8 cellular contexts compared by ENCODE assay signal in the genomic region with DNA sequence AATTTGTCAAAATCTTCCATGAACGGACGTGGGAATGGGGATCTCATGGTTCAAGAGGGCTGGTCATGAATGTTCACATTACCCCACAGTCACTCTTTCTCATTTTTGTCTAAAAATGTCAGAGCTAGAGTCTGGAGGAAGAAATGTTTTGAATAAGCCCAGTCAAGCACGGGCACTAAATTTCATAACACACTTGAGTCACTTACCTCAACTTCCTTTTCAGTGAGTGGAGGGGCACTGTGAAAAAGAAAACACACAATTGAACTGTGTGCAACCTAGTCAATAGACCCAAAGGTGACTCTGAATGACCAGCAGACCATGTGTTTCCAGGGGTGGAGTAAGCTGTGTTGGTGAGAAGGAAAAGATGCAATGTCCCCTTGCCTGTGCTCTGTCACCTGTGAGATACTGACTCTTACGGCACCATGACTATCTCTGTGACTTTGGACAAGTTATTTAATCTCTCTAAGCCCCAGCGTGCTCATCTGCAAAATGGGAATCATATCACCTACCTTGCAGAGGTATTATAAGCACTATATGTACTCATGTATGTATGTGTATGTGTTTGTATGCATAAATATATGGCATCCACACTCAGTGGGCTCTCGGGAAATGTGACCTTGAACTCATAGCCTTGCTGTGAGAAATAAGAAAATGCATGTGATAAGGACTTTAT. TPM values are rescaled to one million over a fixed set of nuclear protein-coding genes. Genes with fewer than 3 reads are reported as not detected.
DNase-seq lines count a peak whose midpoint lies in the region; ATAC-seq and TF ChIP-seq lines count a peak whose summit lies in the region.

No MANE protein-coding gene starts in this region.

- WGBS in adrenal gland, 4 donors, result 65 to 74% (median 68%) methylated on average over 6 of the region's 6 CpGs

- peak in 1 of 7 donors; percentile 4 for DNase-seq in adrenal gland
- DNase-seq in lower lobe of right lung, result no peak
- DNase-seq in SW480 (ENCODE audit: low spot score), result no peak
- no peak for DNase-seq in mesenteric fat pad (ENCODE audit: low spot score)
- DNase-seq in effector CD4-positive, alpha-beta T cell, result no peak
- no peak for DNase-seq in T-helper 9 cell

- ATAC-seq in HG02884 (IDR thresholded peaks at IDR 0.05; ENCODE audit: unreplicated experiment) (peak; percentile 79), lower lobe of right lung (peak; percentile 73 to 78)

- H3K4me3 ChIP-seq in DOHH2 (ENCODE audit: low read length) (peak overlapping the region; percentile 56), adrenal gland (no peak overlapping the region), lower lobe of right lung (no peak overlapping the region)

- intact Hi-C loops in adrenal gland (cut with DNase I), result no loop called here
- intact Hi-C loops in lower lobe of right lung (cut with DNase I), result no loop called here

- H4K20me1 ChIP-seq in DOHH2 (ENCODE audit: control insufficient read depth, insufficient read depth, low read depth, low read length), result no peaks in the 10 kb centered on the region

- H3F3A ChIP-seq in DOHH2 (ENCODE audit: control insufficient read depth, insufficient read depth), result no peaks in the 10 kb centered on the region

- H3K9me3 ChIP-seq in DOHH2 (ENCODE audit: control insufficient read depth, insufficient read depth, low read length), result no peaks in the 10 kb centered on the region
- no peaks in the 10 kb centered on the region for H3K9me3 ChIP-seq in adrenal gland (replicated peaks in 1 of 3)
- no peaks in the 10 kb centered on the region for H3K9me3 ChIP-seq in lower lobe of right lung

- no peaks in the 10 kb centered on the region for H3K79me2 ChIP-seq in DOHH2 (ENCODE audit: control insufficient read depth, low read length)

- H3K4me1 ChIP-seq in DOHH2 (ENCODE audit: control insufficient read depth, low read length) (peaks cover 75% of the 10 kb centered on the region), adrenal gland (replicated peaks in 1 of 2) (peaks cover 43 to 75% of the 10 kb centered on the region in 2 donors), lower lobe of right lung (peaks cover 58% of the 10 kb centered on the region)

- H3K4me2 ChIP-seq in DOHH2 (ENCODE audit: low read length), result peak overlapping the region; percentile 71

- no peak for TF ChIP-seq POLR2A in adrenal gland (IDR thresholded peaks at IDR 0.05)

- H3K36me3 ChIP-seq in DOHH2 (ENCODE audit: control insufficient read depth, low read length), result no peaks in the 10 kb centered on the region
- no peaks in the 10 kb centered on the region for H3K36me3 ChIP-seq in adrenal gland (replicated peaks in 1 of 2)
- H3K36me3 ChIP-seq in lower lobe of right lung, result no peaks in the 10 kb centered on the region

- H3K27me3 ChIP-seq in DOHH2 (ENCODE audit: control insufficient read depth, low read length) (no peaks in the 10 kb centered on the region), adrenal gland (no peaks in the 10 kb centered on the region), lower lobe of right lung (ENCODE audit: low read depth) (no peaks in the 10 kb centered on the region)

- no peaks in the 10 kb centered on the region for H3K9me2 ChIP-seq in DOHH2 (replicated peaks; ENCODE audit: control insufficient read depth, low read length)

- TF ChIP-seq CTCF in DOHH2 (IDR thresholded peaks at IDR 0.05; ENCODE audit: low read depth, low read length, poor library complexity, severe bottlenecking), result no peak
- no peak for TF ChIP-seq CTCF in adrenal gland (IDR thresholded peaks at IDR 0.05)
- no peak for TF ChIP-seq CTCF in lower lobe of right lung (IDR thresholded peaks at IDR 0.05)

- H3K27ac ChIP-seq in DOHH2 (ENCODE audit: low read depth, low read length) (peak overlapping the region; percentile 60), adrenal gland (peak overlapping the region; percentile 25 to 96 (median 91)), lower lobe of right lung (peak overlapping the region; percentile 70)

RNA-seq across cellular contexts. Expression of a gene that starts 38.2 kb away (rescaled TPM):
- total RNA-seq in adrenal gland, result 100 to 1,000 TPM in 7 of 8 donors, 10 to 100 TPM in 1; 86.0 to 457 (median 254) TPM
- polyA plus RNA-seq in adrenal gland, result 100 to 1,000 TPM in 1 of 3 donors, 10 to 100 TPM in 2; 29.1 to 398 (median 57.8) TPM
- 95.2 TPM for total RNA-seq in lower lobe of right lung
- total RNA-seq in mesenteric fat pad, result 352 TPM
